Comparison of ENCODE assay signal across 1 cellular context in genomic region chr20:4821590-4821989, GRCh38.
TF ChIP-seq lines count a peak whose summit lies in the region.

No MANE protein-coding gene starts in this region.

TF ChIP-seq in GM23338, 12 proteins besides CTCF, POLR2A, EP300 and RAD21 (continued from another document):
- TF ChIP-seq ZNF462 (CRISPR knock-in tag; IDR thresholded peaks at IDR 0.05): no peak
- no peak for TF ChIP-seq EZH2phosphoT487 (IDR thresholded peaks at IDR 0.05; ENCODE audit: unreplicated experiment)
TF ChIP-seq in GM23338: peak in this region for 0.
